In genomic region chr5:109105631-109106267, GRCh38 we compare ENCODE assay signal across 10 cellular contexts.
DNase-seq lines count a peak whose midpoint lies in the region; ATAC-seq, FAIRE-seq and TF ChIP-seq lines count a peak whose summit lies in the region.
"Had no signal": no experiment of that assay in that cellular context is flagged by ENCODE, and none has a peak within 500 bp of the region (broad histone marks: within the 10 kb centered on the region; RNA-seq: fewer than 3 reads in every experiment).

No MANE protein-coding gene starts in this region.

- no peaks in the 10 kb centered on the region for H3K9me3 ChIP-seq in A549

- POLR2A ChIA-PET in A549 (lab: Yijun Ruan, JAX) = no interaction called here

- DNase-seq in A549 (ENCODE audit: low read depth in 1 of 2, low spot score in 1 of 2) (no peak), HTR-8/SVneo (ENCODE audit: insufficient read length, low spot score) (peak; percentile 5), brain microvascular endothelial cell (peak; percentile 80), kidney tubule cell (ENCODE audit: low spot score) (peak; percentile 75), NOMO-1 (lab: John Stamatoyannopoulos, UW; ENCODE audit: unreplicated experiment in 2 of 2) (no peak)
- DNase-seq: NCI-H748 treated with DMSO at 0.1 percent for 48 hours had no signal

- TF ChIP-seq CTCF in A549 (IDR thresholded peaks at IDR 0.05) = no peak
- no peak for TF ChIP-seq CTCF in brain microvascular endothelial cell (IDR thresholded peaks at IDR 0.05; ENCODE audit: low read depth, low read length, missing control alignments)

- H3K36me3 ChIP-seq in brain microvascular endothelial cell (replicated peaks) = no peaks in the 10 kb centered on the region

- H3K4me2 ChIP-seq in A549 = no peak overlapping the region

- 68% methylated on average over 5 of the region's 5 CpGs for WGBS in A549 (ENCODE audit: missing lambda C conversion rate)

- CTCF ChIA-PET in A549 (lab: Yijun Ruan, JAX) = no interaction called here

- no peaks in the 10 kb centered on the region for H3K4me1 ChIP-seq in A549

- FAIRE-seq in A549 (lab: Jason Lieb, UNC) (no peak), HTR-8/SVneo (lab: Jason Lieb, UNC) (no peak)

- H3K4me3 ChIP-seq in A549 = no peak overlapping the region
- peak overlapping the region; percentile 4 for H3K4me3 ChIP-seq in brain microvascular endothelial cell (ENCODE audit: low read depth, low read length)

- no peaks in the 10 kb centered on the region for H3K27me3 ChIP-seq in brain microvascular endothelial cell (replicated peaks)

- ATAC-seq in A549 = no peak
- no peak for ATAC-seq in GM18519 (IDR thresholded peaks at IDR 0.05; ENCODE audit: low FRiP score, unreplicated experiment)
- ATAC-seq in HG02840 (IDR thresholded peaks at IDR 0.05; ENCODE audit: low FRiP score, unreplicated experiment) = no peak
- no peak for ATAC-seq in HG03520 (IDR thresholded peaks at IDR 0.05; ENCODE audit: unreplicated experiment)

- TF ChIP-seq EP300 in A549 (IDR thresholded peaks at IDR 0.05) = no peak

- TF ChIP-seq RAD21 in A549 (conservative IDR thresholded peaks at IDR 0.05 in 1 of 2, IDR thresholded peaks at IDR 0.05 in 1 of 2) = no peak

- in situ Hi-C loops in brain microvascular endothelial cell (cut with HindIII; ENCODE audit: low pct_ligation_motif_present, low sequenced_read_pairs) = no loop called here

- no peak for TF ChIP-seq POLR2A in A549 (IDR thresholded peaks at IDR 0.05; ENCODE audit: low read length)

- no peak overlapping the region for H3K27ac ChIP-seq in A549
- peak overlapping the region; percentile 87 for H3K27ac ChIP-seq in brain microvascular endothelial cell
- H3K27ac ChIP-seq: C4-2B had no signal

TF ChIP-seq in A549, 52 proteins besides CTCF, POLR2A, EP300 and RAD21:
- no peak for TF ChIP-seq BCL3 (IDR thresholded peaks at IDR 0.05)
- TF ChIP-seq NFE2L2 (conservative IDR thresholded peaks at IDR 0.05; ENCODE audit: low read length) = no peak
- no peak for TF ChIP-seq TP53 (CRISPR knock-in tag; IDR thresholded peaks at IDR 0.05)
- TF ChIP-seq MAFK (IDR thresholded peaks at IDR 0.05; ENCODE audit: partially characterized antibody) = peak; percentile 49

Comparison
In these comparisons a context has a peak if more than half of its experiments do, and no peak if none do; other contexts are left out.
1. DNase-seq: peak in HTR-8/SVneo (single experiment), brain microvascular endothelial cell (single experiment) and kidney tubule cell (single experiment); none in A549 (0 of 2) and NOMO-1 (0 of 2).